ENCODE assay signal across 20 cellular contexts in genomic region chr10:129626801-129627434, GRCh38.
DNase-seq lines count a peak whose midpoint lies in the region; ATAC-seq and TF ChIP-seq lines count a peak whose summit lies in the region.
"Had no signal": no experiment of that assay in that cellular context is flagged by ENCODE, and none has a peak within 500 bp of the region (broad histone marks: within the 10 kb centered on the region; RNA-seq: fewer than 3 reads in every experiment).

No MANE protein-coding gene starts in this region.

- intact Hi-C loops in left ventricle myocardium superior (cut with micrococcal nuclease): no loop called here

- in situ Hi-C loops in astrocyte of the spinal cord (cut with HindIII; ENCODE audit: low sequenced_read_pairs): no loop called here

- H3K4me3 ChIP-seq in astrocyte of the spinal cord (ENCODE audit: low read depth, low read length): no peak overlapping the region
- H3K4me3 ChIP-seq: adrenal gland, upper lobe of left lung had no signal

- no peak for TF ChIP-seq CTCF in astrocyte of the spinal cord (IDR thresholded peaks at IDR 0.05; ENCODE audit: low read depth, low read length)

- DNase-seq in NCI-H526 treated with DMSO at 0.1 percent for 48 hours (lab: John Stamatoyannopoulos, UW) (peak; percentile 4), NCI-H526 (lab: John Stamatoyannopoulos, UW) (no peak), astrocyte of the spinal cord (ENCODE audit: low read depth, low spot score) (peak; percentile 18), left ventricle myocardium superior (no peak), superior temporal gyrus (ENCODE audit: extremely low spot score) (peak; percentile 19), NCI-H1694 treated with DMSO at 0.1 percent for 48 hours (lab: John Stamatoyannopoulos, UW) (no peak)
- DNase-seq in activated CD4-positive, CD25-positive, alpha-beta regulatory T cell treated with anti-CD3 and anti-CD28 coated beads, Interleukin-2, amount 50 U/mL, for 72 hours: no peak
- DNase-seq: 8988T; activated CD8-positive, alpha-beta memory T cell treated with anti-CD3 and anti-CD28 coated beads, Interleukin-2, amount 10 ng/mL, durations not matched to agents 7 days and 5 days; activated effector memory CD4-positive, alpha-beta T cell treated with Interleukin-2 at 50 U/mL for 16 hours; adrenal gland; CD4-positive, CD25-positive, alpha-beta regulatory T cell; gastrocnemius medialis; HCEC 1CT; NCI-H1105; NCI-H345; stimulated activated naive CD4-positive, alpha-beta T cell treated with Interleukin-2 at 50 U/mL for 16 hours had no signal

- peak; percentile 67 for ATAC-seq in left ventricle myocardium superior
- no peak for ATAC-seq in HG03354 (IDR thresholded peaks at IDR 0.05; ENCODE audit: poor library complexity, severe bottlenecking, unreplicated experiment)
- ATAC-seq: activated CD8-positive, alpha-beta memory T cell treated with anti-CD3 and anti-CD28 coated beads, Interleukin-2, amount 10 ng/mL, durations not matched to agents 7 days and 5 days; gastrocnemius medialis; natural killer cell treated with Interleukin-12 subunit alpha and Interleukin-12 subunit beta and Interleukin-15 and Interleukin-18, amount 100 ng/mL, for 72 hours had no signal

Comparison
In these comparisons a context has a peak if more than half of its experiments do, and no peak if none do; other contexts are left out.
1. DNase-seq: peak in NCI-H526 treated with DMSO at 0.1 percent for 48 hours (single experiment), astrocyte of the spinal cord (single experiment) and superior temporal gyrus (single experiment); none in NCI-H526 (0 of 2), left ventricle myocardium superior (single experiment), NCI-H1694 treated with DMSO at 0.1 percent for 48 hours (single experiment) and activated CD4-positive, CD25-positive, alpha-beta regulatory T cell treated with anti-CD3 and anti-CD28 coated beads, Interleukin-2, amount 50 U/mL, for 72 hours (single experiment).